In genomic region chr15:51371271-51371670, GRCh38 we compare ENCODE assay signal across 7 cellular contexts. TPM values are rescaled to one million over a fixed set of nuclear protein-coding genes. Genes with fewer than 3 reads are reported as not detected.
"Had no signal": no experiment of that assay in that cellular context is flagged by ENCODE, and none has a peak within 500 bp of the region (broad histone marks: within the 10 kb centered on the region; RNA-seq: fewer than 3 reads in every experiment).

No MANE protein-coding gene starts in this region.

- DNase-seq: H9, HCEC 1CT, IMR-90 had no signal

- H3K4me2 ChIP-seq: GM23338 had no signal

- H3K4me3 ChIP-seq: GM23338, K562 had no signal

- H2AFZ ChIP-seq: GM23338 had no signal

- ATAC-seq: GM23338, K562 had no signal

RNA-seq across cellular contexts. Expression of gene GLDN, which starts 29.8 kb away (rescaled TPM):
- polyA plus RNA-seq: IMR-90 had no signal

RNA-seq across cellular contexts. Expression of gene CYP19A1, which starts 32.9 kb away (rescaled TPM):
- total RNA-seq: GM23338, H1, H9, HT-29, IMR-90 had no signal
- polyA plus RNA-seq: H1, IMR-90 had no signal
